In the genomic region with DNA sequence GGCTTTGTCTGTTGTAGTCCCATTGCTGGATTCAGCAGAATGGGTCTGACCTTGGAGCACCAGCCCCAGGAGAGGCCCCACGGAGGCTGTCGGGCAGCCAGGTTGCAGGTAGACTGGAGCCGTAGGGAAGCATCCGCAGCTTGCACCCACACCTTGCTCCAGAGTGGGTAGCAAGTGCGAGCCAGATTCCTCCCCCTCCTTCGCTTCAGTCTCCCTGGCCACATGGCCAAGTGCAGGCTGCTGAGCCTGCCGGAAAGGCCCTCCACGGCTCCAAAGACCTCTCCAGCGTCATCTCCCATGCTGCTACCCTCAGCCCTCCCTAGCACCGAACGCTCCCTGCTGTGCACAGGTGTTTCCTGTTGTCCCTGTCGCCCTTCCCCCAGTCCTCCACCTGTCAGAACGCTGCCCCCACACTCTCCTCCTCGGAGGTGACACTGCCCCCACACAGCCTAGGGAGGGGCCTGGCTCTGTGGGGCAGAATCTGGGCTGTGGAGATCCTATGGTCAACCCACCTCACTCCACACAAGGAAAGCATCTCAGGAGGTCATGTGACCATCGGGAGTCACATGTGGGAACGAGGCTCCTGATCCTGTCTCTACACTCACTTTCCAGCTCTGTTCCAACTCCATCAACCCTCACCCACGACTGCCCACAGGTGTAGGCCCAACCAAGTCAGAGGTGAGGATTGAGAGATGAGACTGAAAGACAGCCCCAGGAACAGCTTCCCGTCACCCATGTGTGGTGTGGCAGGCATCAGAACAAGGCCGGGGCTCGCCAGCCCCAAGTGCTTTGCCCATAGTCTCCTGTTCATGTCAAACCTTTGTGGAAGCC, we compare ENCODE assay signal across 20 cellular contexts. TPM values are rescaled to one million over a fixed set of nuclear protein-coding genes. Genes with fewer than 3 reads are reported as not detected.
DNase-seq lines count a peak whose midpoint lies in the region; ATAC-seq lines count a peak whose summit lies in the region.
"Had no signal": no experiment of that assay in that cellular context is flagged by ENCODE, and none has a peak within 500 bp of the region (broad histone marks: within the 10 kb centered on the region; RNA-seq: fewer than 3 reads in every experiment).

No MANE protein-coding gene starts in this region.

- H3K27me3 Mint-ChIP-seq in activated CD4-positive, alpha-beta T cell treated with anti-CD3 and anti-CD28 coated beads, Interleukin-2, amount 10 ng/mL, durations not matched to agents 7 days and 5 days = no peaks in the 10 kb centered on the region
- peaks cover 15% of the 10 kb centered on the region for H3K27me3 Mint-ChIP-seq in activated T-helper 17 cell treated with anti-CD3 and anti-CD28 coated beads, Interleukin-2, amount 50 U/mL, for 72 hours

- no peaks in the 10 kb centered on the region for H3K27me3 ChIP-seq in MG63
- H3K27me3 ChIP-seq: cardiac muscle cell had no signal

- H3K36me3 Mint-ChIP-seq in activated CD4-positive, alpha-beta T cell treated with anti-CD3 and anti-CD28 coated beads, Interleukin-2, amount 10 ng/mL, durations not matched to agents 7 days and 5 days (ENCODE audit: low read depth) = no peaks in the 10 kb centered on the region
- H3K36me3 Mint-ChIP-seq in activated T-helper 17 cell treated with anti-CD3 and anti-CD28 coated beads, Interleukin-2, amount 50 U/mL, for 72 hours (ENCODE audit: low read depth) = no peaks in the 10 kb centered on the region
- no peaks in the 10 kb centered on the region for H3K36me3 Mint-ChIP-seq in stimulated activated effector memory CD8-positive, alpha-beta T cell treated with anti-CD3 and anti-CD28 coated beads, Interleukin-12 subunit alpha, Interleukin-12 subunit beta, amount 100 ng/mL, for 72 hours
- H3K36me3 Mint-ChIP-seq: activated naive CD8-positive, alpha-beta T cell treated with anti-CD3 and anti-CD28 coated beads, Interleukin-2, amount 10 ng/mL, durations not matched to agents 7 days and 5 days; T-cell had no signal

- H3K27ac ChIP-seq in temporal lobe (ENCODE audit: low read depth, low read length) = peak overlapping the region; percentile 52
- H3K27ac ChIP-seq: cardiac muscle cell, RWPE1, thoracic aorta had no signal

- no peak overlapping the region for H3K4me3 ChIP-seq in MG63
- H3K4me3 ChIP-seq: cardiac muscle cell, lung, thoracic aorta had no signal

- H3K4me1 Mint-ChIP-seq in activated CD4-positive, alpha-beta T cell treated with anti-CD3 and anti-CD28 coated beads, Interleukin-2, amount 10 ng/mL, durations not matched to agents 7 days and 5 days = no peaks in the 10 kb centered on the region
- no peaks in the 10 kb centered on the region for H3K4me1 Mint-ChIP-seq in activated T-helper 17 cell treated with anti-CD3 and anti-CD28 coated beads, Interleukin-2, amount 50 U/mL, for 72 hours
- H3K4me1 Mint-ChIP-seq in stimulated activated effector memory CD8-positive, alpha-beta T cell treated with anti-CD3 and anti-CD28 coated beads, Interleukin-12 subunit alpha, Interleukin-12 subunit beta, amount 100 ng/mL, for 72 hours = no peaks in the 10 kb centered on the region
- H3K4me1 Mint-ChIP-seq: activated naive CD8-positive, alpha-beta T cell treated with anti-CD3 and anti-CD28 coated beads, Interleukin-2, amount 10 ng/mL, durations not matched to agents 7 days and 5 days; T-cell had no signal

- no peak for ATAC-seq in activated T-helper 17 cell treated with anti-CD3 and anti-CD28 coated beads, Interleukin-2, amount 50 U/mL, for 72 hours (replicated peaks)
- ATAC-seq in stimulated activated effector memory CD8-positive, alpha-beta T cell treated with anti-CD3 and anti-CD28 coated beads, Interleukin-12 subunit alpha, Interleukin-12 subunit beta, amount 100 ng/mL, for 72 hours = no peak
- ATAC-seq: T-cell had no signal

- H3K27ac Mint-ChIP-seq in activated CD4-positive, alpha-beta T cell treated with anti-CD3 and anti-CD28 coated beads, Interleukin-2, amount 10 ng/mL, durations not matched to agents 7 days and 5 days = peak overlapping the region; percentile 38
- H3K27ac Mint-ChIP-seq in activated T-helper 17 cell treated with anti-CD3 and anti-CD28 coated beads, Interleukin-2, amount 50 U/mL, for 72 hours = peak overlapping the region; percentile 58
- H3K27ac Mint-ChIP-seq in stimulated activated effector memory CD8-positive, alpha-beta T cell treated with anti-CD3 and anti-CD28 coated beads, Interleukin-12 subunit alpha, Interleukin-12 subunit beta, amount 100 ng/mL, for 72 hours = no peak overlapping the region
- H3K27ac Mint-ChIP-seq: activated naive CD8-positive, alpha-beta T cell treated with anti-CD3 and anti-CD28 coated beads, Interleukin-2, amount 10 ng/mL, durations not matched to agents 7 days and 5 days; T-cell had no signal

- no peaks in the 10 kb centered on the region for H3K9me3 ChIP-seq in MG63
- H3K9me3 ChIP-seq: thoracic aorta had no signal

- CTCF ChIA-PET in activated CD4-positive, alpha-beta T cell treated with anti-CD3 and anti-CD28 coated beads, Interleukin-2, amount 10 ng/mL, durations not matched to agents 7 days and 5 days (lab: Charles Lee) = no interaction called here

- DNase-seq in activated CD4-positive, alpha-beta T cell treated with anti-CD3 and anti-CD28 coated beads, Interleukin-2, amount 10 ng/mL, durations not matched to agents 7 days and 5 days = no peak
- no peak for DNase-seq in activated CD4-positive, alpha-beta T cell treated with anti-CD3 and anti-CD28 coated beads, Interleukin-2, amount 50 U/mL, for 4 hours
- DNase-seq in NCI-H2029 (lab: John Stamatoyannopoulos, UW) (peak; percentile 59), MG63 (no peak), NCI-H2227 (lab: John Stamatoyannopoulos, UW; ENCODE audit: unreplicated experiment) (no peak)
- no peak for DNase-seq in stimulated activated effector memory CD8-positive, alpha-beta T cell treated with anti-CD3 and anti-CD28 coated beads, Interleukin-12 subunit alpha, Interleukin-12 subunit beta, amount 100 ng/mL, for 72 hours (ENCODE audit: low spot score in 2 of 2)
- DNase-seq: ACHN; activated CD4-positive, CD25-positive, alpha-beta regulatory T cell treated with anti-CD3 and anti-CD28 coated beads, Interleukin-2, amount 50 U/mL, for 72 hours; activated naive CD8-positive, alpha-beta T cell treated with anti-CD3 and anti-CD28 coated beads, Interleukin-2, amount 10 ng/mL, durations not matched to agents 7 days and 5 days; Calu3; NCI-H82; T-cell had no signal

- no peaks in the 10 kb centered on the region for H3K36me3 ChIP-seq in MG63
- H3K36me3 ChIP-seq: cardiac muscle cell, thoracic aorta had no signal

- no peak overlapping the region for H3K4me3 Mint-ChIP-seq in activated CD4-positive, alpha-beta T cell treated with anti-CD3 and anti-CD28 coated beads, Interleukin-2, amount 10 ng/mL, durations not matched to agents 7 days and 5 days
- no peak overlapping the region for H3K4me3 Mint-ChIP-seq in activated T-helper 17 cell treated with anti-CD3 and anti-CD28 coated beads, Interleukin-2, amount 50 U/mL, for 72 hours
- H3K4me3 Mint-ChIP-seq in stimulated activated effector memory CD8-positive, alpha-beta T cell treated with anti-CD3 and anti-CD28 coated beads, Interleukin-12 subunit alpha, Interleukin-12 subunit beta, amount 100 ng/mL, for 72 hours = no peak overlapping the region
- H3K4me3 Mint-ChIP-seq: activated naive CD8-positive, alpha-beta T cell treated with anti-CD3 and anti-CD28 coated beads, Interleukin-2, amount 10 ng/mL, durations not matched to agents 7 days and 5 days; nephron; T-cell had no signal

- H3K9me3 Mint-ChIP-seq in activated CD4-positive, alpha-beta T cell treated with anti-CD3 and anti-CD28 coated beads, Interleukin-2, amount 10 ng/mL, durations not matched to agents 7 days and 5 days = no peaks in the 10 kb centered on the region
- no peaks in the 10 kb centered on the region for H3K9me3 Mint-ChIP-seq in activated T-helper 17 cell treated with anti-CD3 and anti-CD28 coated beads, Interleukin-2, amount 50 U/mL, for 72 hours
- H3K9me3 Mint-ChIP-seq in stimulated activated effector memory CD8-positive, alpha-beta T cell treated with anti-CD3 and anti-CD28 coated beads, Interleukin-12 subunit alpha, Interleukin-12 subunit beta, amount 100 ng/mL, for 72 hours = no peaks in the 10 kb centered on the region
- H3K9me3 Mint-ChIP-seq: activated naive CD8-positive, alpha-beta T cell treated with anti-CD3 and anti-CD28 coated beads, Interleukin-2, amount 10 ng/mL, durations not matched to agents 7 days and 5 days; nephron; T-cell had no signal

- POLR2A ChIA-PET in activated CD4-positive, alpha-beta T cell treated with anti-CD3 and anti-CD28 coated beads, Interleukin-2, amount 10 ng/mL, durations not matched to agents 7 days and 5 days (lab: Charles Lee) = no interaction called here

RNA-seq across cellular contexts. Expression of a gene that starts 8.3 kb away (rescaled TPM):
- total RNA-seq in activated CD4-positive, alpha-beta T cell treated with anti-CD3 and anti-CD28 coated beads, Interleukin-2, amount 10 ng/mL, durations not matched to agents 7 days and 5 days = not detected
- total RNA-seq in activated T-helper 17 cell treated with anti-CD3 and anti-CD28 coated beads, Interleukin-2, amount 50 U/mL, for 72 hours = not detected
- 17.2 TPM for total RNA-seq in temporal lobe
- total RNA-seq in MG63 (2014; rRNA removed; shearing (Covaris generic); ENCODE audit: low replicate concordance) = 1.3 and 6.8 TPM in 2 replicates
- total RNA-seq: activated naive CD8-positive, alpha-beta T cell treated with anti-CD3 and anti-CD28 coated beads, Interleukin-2, amount 10 ng/mL, durations not matched to agents 7 days and 5 days; Calu3; MCF 10A; T-cell; thoracic aorta had no signal
